Comparison of ENCODE assay signal across 9 cellular contexts in genomic region chr19:49114630-49115363, GRCh38. TPM values are rescaled to one million over a fixed set of nuclear protein-coding genes. Genes with fewer than 3 reads are reported as not detected.
A peak's percentile ranks its signal among the peaks of the same experiment; 100 is the strongest.
DNase-seq lines count a peak whose midpoint lies in the region; ATAC-seq and TF ChIP-seq lines count a peak whose summit lies in the region.
"Had no signal": no experiment of that assay in that cellular context is flagged by ENCODE, and none has a peak within 500 bp of the region (broad histone marks: within the 10 kb centered on the region; RNA-seq: fewer than 3 reads in every experiment).

No MANE protein-coding gene starts in this region.

- peaks cover 16% of the 10 kb centered on the region for H3K4me1 ChIP-seq in PC-9 (replicated peaks; ENCODE audit: insufficient read depth)
- peaks cover 3% of the 10 kb centered on the region for H3K4me1 ChIP-seq in right cardiac atrium (ENCODE audit: control insufficient read depth, insufficient read depth, low read length)

- H3K4me1 Mint-ChIP-seq in progenitor cell of endocrine pancreas (ENCODE audit: low read depth): peaks cover 11% of the 10 kb centered on the region

- CTCF ChIA-PET in PC-9 (lab: Charles Lee): interaction anchor here (0.6 to 1.3 kb wide), 5 partner anchors 13 to 144 kb away, joined by 3 to 11 read pairs (median 6); no protein-coding TSS in a partner anchor

- H3K9me3 Mint-ChIP-seq in progenitor cell of endocrine pancreas (ENCODE audit: low read depth): no peaks in the 10 kb centered on the region

- TF ChIP-seq CTCF in PC-9 (conservative IDR thresholded peaks at IDR 0.05): no peak
- no peak for TF ChIP-seq CTCF in progenitor cell of endocrine pancreas (IDR thresholded peaks at IDR 0.05; ENCODE audit: unreplicated experiment)
- TF ChIP-seq CTCF in omental fat pad (IDR thresholded peaks at IDR 0.05): no peak

- peak overlapping the region; percentile 91 for H3K4me3 ChIP-seq in PC-9
- H3K4me3 ChIP-seq in right cardiac atrium (ENCODE audit: low read length): peak overlapping the region; percentile 83

- peaks cover under 1% of the 10 kb centered on the region for H3K27me3 Mint-ChIP-seq in progenitor cell of endocrine pancreas

- peak overlapping the region; percentile 99 for H3K4me2 ChIP-seq in PC-9

- WGBS in right cardiac atrium: 7% methylated on average over 68 of the region's 68 CpGs

- H3F3A ChIP-seq in PC-9 (ENCODE audit: insufficient read depth, low read depth): peaks cover 34% of the 10 kb centered on the region

- H4K20me1 ChIP-seq in PC-9 (ENCODE audit: insufficient read depth): no peaks in the 10 kb centered on the region

- H2AFZ ChIP-seq in PC-9: peak overlapping the region; percentile 84

- ATAC-seq in right cardiac atrium (peak; percentile 31 to 43), HG02970 (IDR thresholded peaks at IDR 0.05; ENCODE audit: low FRiP score, unreplicated experiment) (no peak), omental fat pad (ENCODE audit: low FRiP score) (no peak)

- no TSS peak for BruUV-seq in PC-9 (replicated peaks; lab: Mats Ljungman, UMichigan)

- H3K9me2 ChIP-seq in PC-9 (ENCODE audit: insufficient read depth): no peaks in the 10 kb centered on the region

- no peak overlapping the region for H3K27ac ChIP-seq in PC-9
- H3K27ac ChIP-seq in right cardiac atrium (ENCODE audit: low read length): peak overlapping the region; percentile 86
- H3K27ac ChIP-seq: epithelial cell of prostate had no signal

- H3K9me3 ChIP-seq in PC-9 (ENCODE audit: insufficient read depth, low read depth) (no peaks in the 10 kb centered on the region), right cardiac atrium (ENCODE audit: control insufficient read depth, low read length) (no peaks in the 10 kb centered on the region)

- POLR2A ChIA-PET in PC-9 (lab: Charles Lee; ENCODE audit: unreplicated experiment): interaction anchor here (0.6 to 1.1 kb wide), 4 partner anchors 17 to 734 kb away, joined by 4 to 14 read pairs (median 4); partner anchors contain the start of gene NTF4

- no peaks in the 10 kb centered on the region for H3K36me3 ChIP-seq in PC-9 (ENCODE audit: low read depth)

- no peaks in the 10 kb centered on the region for H3K36me3 Mint-ChIP-seq in progenitor cell of endocrine pancreas (ENCODE audit: insufficient read depth)

- H3K27me3 ChIP-seq in PC-9 (ENCODE audit: insufficient read depth, low read depth): peaks cover 2% of the 10 kb centered on the region
- H3K27me3 ChIP-seq in right cardiac atrium (ENCODE audit: control insufficient read depth, insufficient read depth): no peaks in the 10 kb centered on the region

- intact Hi-C loops in PC-9 (cut with micrococcal nuclease; ENCODE audit: unreplicated experiment) (no loop called here), right cardiac atrium (cut with DNase I) (loop anchor here in 1 of 4 donors (5.0 kb wide), 1 partner anchor 38 kb away; no protein-coding TSS in a partner anchor)

- peak overlapping the region; percentile 75 for H3K4me3 Mint-ChIP-seq in progenitor cell of endocrine pancreas (ENCODE audit: low read depth)

- DNase-seq in NCI-H1417 (lab: John Stamatoyannopoulos, UW) (peak; percentile 50 to 69 (median 68)), NCI-H1417 treated with DMSO at 0.1 percent for 48 hours (lab: John Stamatoyannopoulos, UW) (no peak), PC-9 (peak in 1 of 2 experiments; percentile 42), amygdala (lab: John Stamatoyannopoulos, UW) (peak in 52 of 56 donors; percentile 30 to 84 (median 64)), right cardiac atrium (peak; percentile 77 to 92 (median 92)), progenitor cell of endocrine pancreas (ENCODE audit: low spot score, unreplicated experiment) (peak; percentile 56), omental fat pad (ENCODE audit: low spot score) (no peak)

- no peaks in the 10 kb centered on the region for H3K79me2 ChIP-seq in PC-9 (ENCODE audit: low read depth)

- no peak overlapping the region for H3K27ac Mint-ChIP-seq in progenitor cell of endocrine pancreas

RNA-seq across cellular contexts. Expression of gene LIN7B, which starts 0.6 kb away (rescaled TPM):
- total RNA-seq in PC-9 (2021): 6.5 and 7.0 TPM in 2 replicates
- 10 to 100 TPM; 18.0 to 23.6 (median 19.7) TPM for total RNA-seq in right cardiac atrium
- 33.4 TPM for polyA plus RNA-seq in right cardiac atrium
- 7.0 and 9.3 TPM in 2 replicates for total RNA-seq in progenitor cell of endocrine pancreas
- 1 to 10 TPM in 3 of 4 donors, not detected in 1; 3.7 to 9.0 (median 3.9) TPM for total RNA-seq in omental fat pad

RNA-seq across cellular contexts. Expression of gene C19orf73, which starts 4.1 kb away (rescaled TPM):
- 1.5 and 3.0 TPM in 2 replicates for total RNA-seq in PC-9 (2021)
- 1 to 10 TPM; 1.2 to 2.1 (median 1.7) TPM for total RNA-seq in right cardiac atrium
- 3.3 TPM for polyA plus RNA-seq in right cardiac atrium
- 1.3 and 1.5 TPM in 2 replicates for total RNA-seq in progenitor cell of endocrine pancreas
- total RNA-seq in omental fat pad: 1 to 10 TPM; 1.6 to 3.5 (median 2.9) TPM

RNA-seq across cellular contexts. Expression of gene PPFIA3, which starts 4.5 kb away (rescaled TPM):
- 8.3 and 10.1 TPM in 2 replicates for total RNA-seq in PC-9 (2021)
- total RNA-seq in right cardiac atrium: 10 to 100 TPM in 3 of 4 donors, 1 to 10 TPM in 1; 9.5 to 11.9 (median 10.9) TPM
- polyA plus RNA-seq in right cardiac atrium: 13.2 TPM
- 6.7 and 8.5 TPM in 2 replicates for total RNA-seq in progenitor cell of endocrine pancreas
- total RNA-seq in omental fat pad: 10 to 100 TPM in 1 of 4 donors, 1 to 10 TPM in 3; 1.6 to 11.2 (median 4.1) TPM

RNA-seq across cellular contexts. Expression of gene SNRNP70, which starts 29.5 kb away (rescaled TPM):
- total RNA-seq in PC-9 (2021) (151 and 199 TPM in 2 replicates), right cardiac atrium (100 to 1,000 TPM; 117 to 146 (median 132) TPM), progenitor cell of endocrine pancreas (355 and 363 TPM in 2 replicates), omental fat pad (100 to 1,000 TPM; 132 to 314 (median 207) TPM)
- 144 TPM for polyA plus RNA-seq in right cardiac atrium

RNA-seq across cellular contexts. Expression of gene HRC, which starts 40.4 kb away (rescaled TPM):
- 0.50 TPM in 1 of 2 replicates, not detected in the other for total RNA-seq in PC-9 (2021)
- 100 to 1,000 TPM; 505 to 682 (median 577) TPM for total RNA-seq in right cardiac atrium
- 712 TPM for polyA plus RNA-seq in right cardiac atrium
- 1.6 and 2.1 TPM in 2 replicates for total RNA-seq in progenitor cell of endocrine pancreas
- 10 to 100 TPM in 1 of 4 donors, 1 to 10 TPM in 1, under 1 TPM in 2; 0.74 to 13.1 (median 1.7) TPM for total RNA-seq in omental fat pad

Comparison
In these comparisons a context has a peak if more than half of its experiments do, and no peak if none do; other contexts are left out.
1. DNase-seq: peak in NCI-H1417 (3 of 3), amygdala (52 of 56), right cardiac atrium (3 of 3) and progenitor cell of endocrine pancreas (single experiment); none in NCI-H1417 treated with DMSO at 0.1 percent for 48 hours (single experiment) and omental fat pad (single experiment).
2. ATAC-seq: peak in right cardiac atrium (2 of 2); none in HG02970 (single experiment) and omental fat pad (single experiment).